9 cellular contexts compared by ENCODE assay signal in the genomic region with DNA sequence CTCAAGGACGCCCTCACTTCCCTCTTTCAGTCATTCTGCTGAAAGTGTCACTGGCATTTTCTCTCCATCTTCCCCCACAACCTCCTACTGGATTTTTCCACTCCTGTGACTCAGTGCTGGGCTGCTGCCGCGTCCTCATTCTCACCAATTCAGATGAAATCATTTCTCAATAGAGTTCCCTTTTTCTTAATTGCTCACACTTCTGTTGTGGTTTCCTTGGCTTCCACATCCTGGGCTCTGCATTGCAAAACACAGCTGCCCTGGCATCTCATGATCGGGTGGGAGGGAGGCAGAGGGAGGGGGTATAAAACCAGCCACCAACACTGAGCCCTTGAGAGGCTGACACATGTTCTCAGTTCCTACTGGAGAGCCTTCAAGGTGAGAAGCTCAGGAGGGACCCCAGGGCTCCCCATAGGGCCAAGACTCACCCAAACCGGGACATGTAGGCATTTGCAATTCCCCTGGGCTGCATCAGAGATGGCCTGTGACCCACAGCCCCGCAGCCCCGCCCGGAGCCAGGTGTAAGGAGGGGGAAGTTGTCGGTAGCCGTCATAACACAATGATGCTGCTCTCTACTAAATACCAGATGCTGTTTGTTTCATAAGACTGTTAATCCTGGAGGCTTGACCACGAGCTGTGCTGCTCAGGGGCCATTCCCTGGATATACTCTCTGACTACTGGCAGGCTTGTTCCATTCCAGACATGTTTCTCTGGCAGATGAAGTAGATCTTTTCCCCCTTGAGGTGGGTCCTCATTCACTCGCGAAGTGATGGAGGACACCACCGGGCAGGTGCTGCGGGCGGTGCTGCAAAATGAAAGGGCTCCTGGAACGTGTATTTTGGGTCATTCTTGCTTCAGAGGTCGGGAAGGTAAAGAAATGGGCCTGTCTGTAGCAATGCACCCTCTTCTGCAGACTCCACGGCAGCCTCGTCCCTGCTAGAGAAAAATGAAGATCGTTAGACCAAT.
DNase-seq lines count a peak whose midpoint lies in the region; ATAC-seq and TF ChIP-seq lines count a peak whose summit lies in the region.
"Had no signal": no experiment of that assay in that cellular context is flagged by ENCODE, and none has a peak within 500 bp of the region (broad histone marks: within the 10 kb centered on the region; RNA-seq: fewer than 3 reads in every experiment).

No MANE protein-coding gene starts in this region.

- intact Hi-C loops in breast epithelium (cut with DNase I; ENCODE audit: low total_unique reads): loop anchor here (10.0 kb wide), 1 partner anchor 160 kb away; a partner anchor contains a TSS

- peak overlapping the region in 1 of 3 donors; percentile 41 for H3K4me3 ChIP-seq in breast epithelium
- H3K4me3 ChIP-seq: A549 had no signal

- no peak for TF ChIP-seq POLR2A in breast epithelium (IDR thresholded peaks at IDR 0.05)

- TF ChIP-seq CTCF in breast epithelium (IDR thresholded peaks at IDR 0.05): no peak

- H3K4me1 ChIP-seq in breast epithelium: peaks cover 21 to 25% of the 10 kb centered on the region in 2 donors
- H3K4me1 ChIP-seq: A549 had no signal

- peak overlapping the region; percentile 88 to 98 for H3K27ac ChIP-seq in breast epithelium

- peaks cover 67% of the 10 kb centered on the region for H3K4me1 Mint-ChIP-seq in memory B cell

- H3K9me3 ChIP-seq in breast epithelium: no peaks in the 10 kb centered on the region
- H3K9me3 ChIP-seq: A549 had no signal

- H3K36me3 Mint-ChIP-seq in memory B cell: peaks cover 19% of the 10 kb centered on the region

- H3K27me3 Mint-ChIP-seq in memory B cell: no peaks in the 10 kb centered on the region

- H3K36me3 ChIP-seq in breast epithelium: no peaks in the 10 kb centered on the region

- H3K27ac Mint-ChIP-seq in memory B cell: peak overlapping the region; percentile 95

- ATAC-seq in HG03469 (IDR thresholded peaks at IDR 0.05; ENCODE audit: unreplicated experiment): peak; percentile 50
- peak; percentile 67 for ATAC-seq in memory B cell (ENCODE audit: low read depth)
- ATAC-seq: A549 had no signal

- H3K27me3 ChIP-seq in breast epithelium: no peaks in the 10 kb centered on the region

- H3K9me3 Mint-ChIP-seq in memory B cell: no peaks in the 10 kb centered on the region

- peak overlapping the region; percentile 73 for H3K4me3 Mint-ChIP-seq in memory B cell

- peak; percentile 73 for DNase-seq in NK-92 treated with Interleukin-12 subunit alpha and Interleukin-12 subunit beta, amount 100 ng/mL, for 24 hours (lab: John Stamatoyannopoulos, UW)
- no peak for DNase-seq in NK-92 (lab: John Stamatoyannopoulos, UW; ENCODE audit: unreplicated experiment)
- DNase-seq in activated CD4-positive, CD25-positive, alpha-beta regulatory T cell (lab: John Stamatoyannopoulos, UW): peak in 3 of 4 experiments; percentile 26 to 36 (median 30)
- peak in 1 of 2 donors; percentile 88 for DNase-seq in breast epithelium (ENCODE audit: low spot score in 2 of 2)
- peak; percentile 75 to 78 for DNase-seq in memory B cell (ENCODE audit: low spot score in 2 of 2)
- peak; percentile 54 for DNase-seq in stimulated activated CD8-positive, alpha-beta memory T cell treated with anti-CD3 and anti-CD28 coated beads, Interleukin-7, amount 100 ng/mL, for 24 hours (ENCODE audit: low read depth)
- DNase-seq in DMS153 treated with DMSO at 0.1 percent for 48 hours (lab: John Stamatoyannopoulos, UW; ENCODE audit: unreplicated experiment): no peak

Comparison
In these comparisons a context has a peak if more than half of its experiments do, and no peak if none do; other contexts are left out.
1. DNase-seq: peak in NK-92 treated with Interleukin-12 subunit alpha and Interleukin-12 subunit beta, amount 100 ng/mL, for 24 hours (single experiment), activated CD4-positive, CD25-positive, alpha-beta regulatory T cell (3 of 4), memory B cell (2 of 2) and stimulated activated CD8-positive, alpha-beta memory T cell treated with anti-CD3 and anti-CD28 coated beads, Interleukin-7, amount 100 ng/mL, for 24 hours (single experiment); none in NK-92 (single experiment) and DMS153 treated with DMSO at 0.1 percent for 48 hours (single experiment).